Comparison of ENCODE assay signal across 22 cellular contexts in the genomic region with DNA sequence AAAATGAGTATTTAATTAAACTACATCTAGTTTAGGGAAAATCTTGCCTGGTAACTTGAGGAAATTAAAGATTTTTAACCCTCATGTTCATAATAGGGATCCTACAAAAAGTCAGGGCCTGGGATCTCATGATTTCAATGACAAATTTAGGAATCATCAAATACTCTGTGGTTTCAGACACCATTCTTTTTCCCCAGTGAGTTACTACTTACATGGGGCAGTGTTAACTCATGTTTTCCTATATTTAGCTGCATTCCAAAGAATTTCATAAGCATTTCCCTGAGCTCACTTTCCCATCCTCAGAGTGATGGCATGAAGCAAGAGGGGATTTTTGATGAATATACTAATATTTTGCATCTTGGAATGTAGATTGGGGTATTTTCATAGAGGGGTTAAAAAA.
DNase-seq lines count a peak whose midpoint lies in the region; ATAC-seq, FAIRE-seq and TF ChIP-seq lines count a peak whose summit lies in the region.
"Had no signal": no experiment of that assay in that cellular context is flagged by ENCODE, and none has a peak within 500 bp of the region (broad histone marks: within the 10 kb centered on the region; RNA-seq: fewer than 3 reads in every experiment).

No MANE protein-coding gene starts in this region.

- ATAC-seq in GM19397 (IDR thresholded peaks at IDR 0.05; ENCODE audit: unreplicated experiment), result no peak
- ATAC-seq: CD8-positive, alpha-beta T cell; GM12878; stimulated activated effector memory CD8-positive, alpha-beta T cell treated with anti-CD3 and anti-CD28 coated beads, Interleukin-12 subunit alpha, Interleukin-12 subunit beta, amount 100 ng/mL, for 72 hours had no signal

- TF ChIP-seq CTCF in MCF 10A (IDR thresholded peaks at IDR 0.05; ENCODE audit: unreplicated experiment), result no peak
- TF ChIP-seq CTCF in breast epithelium (IDR thresholded peaks at IDR 0.05), result no peak
- no peak for TF ChIP-seq CTCF in bronchial epithelial cell (IDR thresholded peaks at IDR 0.05; ENCODE audit: insufficient read depth, low read length, severe bottlenecking)

- BruUV-seq in MCF 10A (replicated peaks; lab: Mats Ljungman, UMichigan), result no TSS peak

- no peak overlapping the region for H3K27ac Mint-ChIP-seq in MCF 10A (ENCODE audit: low read depth, unreplicated experiment)
- H3K27ac Mint-ChIP-seq: CD8-positive, alpha-beta T cell; memory B cell; stimulated activated effector memory CD8-positive, alpha-beta T cell treated with anti-CD3 and anti-CD28 coated beads, Interleukin-12 subunit alpha, Interleukin-12 subunit beta, amount 100 ng/mL, for 72 hours had no signal

- H3K36me3 ChIP-seq in breast epithelium (no peaks in the 10 kb centered on the region), bronchial epithelial cell (ENCODE audit: control insufficient read depth, insufficient read depth, low read length) (no peaks in the 10 kb centered on the region)
- H3K36me3 ChIP-seq: cardiac muscle cell, neutrophil had no signal

- H3K27me3 Mint-ChIP-seq in MCF 10A (ENCODE audit: insufficient read depth, unreplicated experiment), result peaks cover 13% of the 10 kb centered on the region
- H3K27me3 Mint-ChIP-seq: memory B cell had no signal

- no peaks in the 10 kb centered on the region for H3K9me3 Mint-ChIP-seq in MCF 10A (ENCODE audit: unreplicated experiment)
- H3K9me3 Mint-ChIP-seq: CD8-positive, alpha-beta T cell; memory B cell; stimulated activated effector memory CD8-positive, alpha-beta T cell treated with anti-CD3 and anti-CD28 coated beads, Interleukin-12 subunit alpha, Interleukin-12 subunit beta, amount 100 ng/mL, for 72 hours had no signal

- peak; percentile 10 for DNase-seq in MCF 10A (ENCODE audit: unreplicated experiment)
- no peak for DNase-seq in breast epithelium (ENCODE audit: low spot score in 2 of 2)
- DNase-seq in bronchial epithelial cell (ENCODE audit: low read depth), result peak; percentile 52
- peak; percentile 29 for DNase-seq in hepatic stellate cell (ENCODE audit: low spot score)
- no peak for DNase-seq in NCI-H1105 (lab: John Stamatoyannopoulos, UW)
- DNase-seq in SHP77 (lab: John Stamatoyannopoulos, UW), result no peak
- DNase-seq in NCI-H2029 treated with DMSO at 0.1 percent for 48 hours (lab: John Stamatoyannopoulos, UW), result no peak
- DNase-seq: activated CD4-positive, CD25-positive, alpha-beta regulatory T cell; activated naive CD4-positive, alpha-beta T cell; CD8-positive, alpha-beta T cell; effector memory CD4-positive, alpha-beta T cell; small intestine; trophoblast cell had no signal

- no peaks in the 10 kb centered on the region for H3K4me1 Mint-ChIP-seq in MCF 10A (ENCODE audit: insufficient read depth, unreplicated experiment)
- H3K4me1 Mint-ChIP-seq: memory B cell; stimulated activated effector memory CD8-positive, alpha-beta T cell treated with anti-CD3 and anti-CD28 coated beads, Interleukin-12 subunit alpha, Interleukin-12 subunit beta, amount 100 ng/mL, for 72 hours had no signal

- no peaks in the 10 kb centered on the region for H3K36me3 Mint-ChIP-seq in MCF 10A (ENCODE audit: insufficient read depth, unreplicated experiment)
- H3K36me3 Mint-ChIP-seq: CD8-positive, alpha-beta T cell; memory B cell; stimulated activated effector memory CD8-positive, alpha-beta T cell treated with anti-CD3 and anti-CD28 coated beads, Interleukin-12 subunit alpha, Interleukin-12 subunit beta, amount 100 ng/mL, for 72 hours had no signal

- no peaks in the 10 kb centered on the region for H3K9me3 ChIP-seq in breast epithelium
- H3K9me3 ChIP-seq: neutrophil had no signal

- H3K27me3 ChIP-seq in breast epithelium (no peaks in the 10 kb centered on the region), bronchial epithelial cell (ENCODE audit: control insufficient read depth, insufficient read depth, low read length) (no peaks in the 10 kb centered on the region)
- H3K27me3 ChIP-seq: cardiac muscle cell, neutrophil had no signal

- intact Hi-C loops in MCF 10A (cut with micrococcal nuclease), result no loop called here
- intact Hi-C loops in breast epithelium (cut with DNase I; ENCODE audit: low total_unique reads), result no loop called here

- FAIRE-seq in bronchial epithelial cell (lab: Jason Lieb, UNC), result no peak
- FAIRE-seq: GM12878, H54, small intestine had no signal

- CTCF ChIA-PET in MCF 10A (lab: Yijun Ruan, JAX), result interaction anchor here (0.8 kb wide), 2 partner anchors 132 to 461 kb away, joined by 3 to 6 read pairs; no protein-coding TSS in a partner anchor

- H3K4me1 ChIP-seq in breast epithelium, result no peaks in the 10 kb centered on the region

- no peak overlapping the region for H3K4me3 Mint-ChIP-seq in MCF 10A (ENCODE audit: unreplicated experiment)
- H3K4me3 Mint-ChIP-seq: CD8-positive, alpha-beta T cell; memory B cell; stimulated activated effector memory CD8-positive, alpha-beta T cell treated with anti-CD3 and anti-CD28 coated beads, Interleukin-12 subunit alpha, Interleukin-12 subunit beta, amount 100 ng/mL, for 72 hours had no signal

- TF ChIP-seq POLR2A in breast epithelium (IDR thresholded peaks at IDR 0.05), result no peak

- H3K27ac ChIP-seq in breast epithelium, result no peak overlapping the region
- H3K27ac ChIP-seq: 22Rv1, cardiac muscle cell, neutrophil, RWPE1 had no signal

- H3K4me3 ChIP-seq in breast epithelium, result no peak overlapping the region
- H3K4me3 ChIP-seq in bronchial epithelial cell (ENCODE audit: low read depth, low read length), result no peak overlapping the region
- H3K4me3 ChIP-seq: cardiac muscle cell, GM12878 had no signal

- POLR2A ChIA-PET in MCF 10A (lab: Yijun Ruan, JAX), result interaction anchor here (0.7 kb wide), 1 partner anchor 665 kb away, joined by 4 read pairs; no protein-coding TSS in a partner anchor

Comparison
In these comparisons a context has a peak if more than half of its experiments do, and no peak if none do; other contexts are left out.
1. DNase-seq: peak in MCF 10A (single experiment), bronchial epithelial cell (single experiment) and hepatic stellate cell (single experiment); none in breast epithelium (0 of 2), NCI-H1105 (single experiment), SHP77 (0 of 2) and NCI-H2029 treated with DMSO at 0.1 percent for 48 hours (single experiment).